8 cellular contexts compared by ENCODE assay signal in genomic region chr13:98842858-98843481, GRCh38.
DNase-seq lines count a peak whose midpoint lies in the region; ATAC-seq and TF ChIP-seq lines count a peak whose summit lies in the region.

No MANE protein-coding gene starts in this region.

- H4K20me1 ChIP-seq in SK-N-SH (ENCODE audit: insufficient read depth): no peaks in the 10 kb centered on the region

- peak; percentile 97 for TF ChIP-seq RAD21 in SK-N-SH (IDR thresholded peaks at IDR 0.05; ENCODE audit: low read length)

- peaks cover 0 to 8% of the 10 kb centered on the region in 2 experiments for H3K36me3 ChIP-seq in SK-N-SH (replicated peaks in 1 of 2; ENCODE audit: control insufficient read depth in 1 of 2, insufficient read depth in 2 of 2, low read length in 1 of 2)

- no peak overlapping the region; a peak in 1 of 4 replicates for H3K4me3 ChIP-seq in SK-N-SH (ENCODE audit: low read depth in 2 of 2, low read length in 1 of 2)

- ATAC-seq in HG02571 (IDR thresholded peaks at IDR 0.05; ENCODE audit: unreplicated experiment) (peak; percentile 78), HG03457 (IDR thresholded peaks at IDR 0.05; ENCODE audit: unreplicated experiment) (no peak)

- H3K9me3 ChIP-seq in SK-N-SH: no peaks in the 10 kb centered on the region

- intact Hi-C loops in head of caudate nucleus (cut with DNase I): loop anchor here (5.0 kb wide), 1 partner anchor 189 kb away; no protein-coding TSS in a partner anchor

- H3F3A ChIP-seq in SK-N-SH (replicated peaks; ENCODE audit: insufficient read depth): peaks cover 4% of the 10 kb centered on the region

- H3K79me2 ChIP-seq in SK-N-SH (ENCODE audit: insufficient read depth): no peaks in the 10 kb centered on the region

- no peak overlapping the region for H3K4me2 ChIP-seq in SK-N-SH

- H2AFZ ChIP-seq in SK-N-SH (ENCODE audit: low read depth): no peak overlapping the region

- H3K9ac ChIP-seq in SK-N-SH: no peak overlapping the region

- TF ChIP-seq CTCF in GM12874 (IDR thresholded peaks at IDR 0.05; ENCODE audit: insufficient read depth, low read depth, low read length) (peak; percentile 84), SK-N-SH (IDR thresholded peaks at IDR 0.05) (peak; percentile 91)

- 36% methylated on average over 5 of the region's 5 CpGs for WGBS in SK-N-SH (ENCODE audit: low lambda C conversion rate)

- POLR2A ChIA-PET in SK-N-SH (lab: Yijun Ruan, JAX): no interaction called here

- H3K9me2 ChIP-seq in SK-N-SH: no peaks in the 10 kb centered on the region

- CTCF ChIA-PET in SK-N-SH (lab: Yijun Ruan, JAX): interaction anchor here (0.6 to 2.5 kb wide), 37 partner anchors 9 to 994 kb away, joined by 3 to 17 read pairs (median 3); no protein-coding TSS in a partner anchor

- no peaks in the 10 kb centered on the region for H3K27me3 ChIP-seq in SK-N-SH (ENCODE audit: insufficient read depth)

- no peak for TF ChIP-seq EP300 in SK-N-SH (IDR thresholded peaks at IDR 0.05; ENCODE audit: borderline replicate concordance in 1 of 2, low read depth in 1 of 2, low read length in 1 of 2)

- H3K4me1 ChIP-seq in SK-N-SH (ENCODE audit: control insufficient read depth in 1 of 2, insufficient read depth in 2 of 2, low read depth in 1 of 2, low read length in 1 of 2): peaks cover 6 to 7% of the 10 kb centered on the region in 2 experiments; a peak in 2 of 4 replicates

- DNase-seq in NAMALWA (ENCODE audit: low spot score) (peak; percentile 89), SK-N-SH (peak; percentile 72), head of caudate nucleus (peak; percentile 36 to 88 (median 76)), pulmonary artery endothelial cell (ENCODE audit: low read depth, low spot score) (peak; percentile 46)
- DNase-seq in activated naive CD4-positive, alpha-beta T cell treated with anti-CD3 and anti-CD28 coated beads, Interleukin-2, amount 50 U/mL, for 16 hours: peak; percentile 66

- H3K27ac ChIP-seq in SK-N-SH (ENCODE audit: low read depth in 2 of 2, low read length in 1 of 2): no peak overlapping the region

TF ChIP-seq in SK-N-SH, 30 proteins besides CTCF, POLR2A, EP300 and RAD21:
- TF ChIP-seq PBX3 (IDR thresholded peaks at IDR 0.05): no peak
- TF ChIP-seq SMC3 (IDR thresholded peaks at IDR 0.05; ENCODE audit: low read depth, low read length): peak; percentile 82
- TF ChIP-seq ZBTB33 (IDR thresholded peaks at IDR 0.05; ENCODE audit: borderline replicate concordance, low read depth): no peak
- peak; percentile 51; the same call in 1 of the 2 replicates for TF ChIP-seq MXI1 (IDR thresholded peaks at IDR 0.05; ENCODE audit: low read depth, low read length)
- no peak for TF ChIP-seq GABPA (IDR thresholded peaks at IDR 0.05; ENCODE audit: low read depth)
